8 cellular contexts compared by ENCODE assay signal in the genomic region with DNA sequence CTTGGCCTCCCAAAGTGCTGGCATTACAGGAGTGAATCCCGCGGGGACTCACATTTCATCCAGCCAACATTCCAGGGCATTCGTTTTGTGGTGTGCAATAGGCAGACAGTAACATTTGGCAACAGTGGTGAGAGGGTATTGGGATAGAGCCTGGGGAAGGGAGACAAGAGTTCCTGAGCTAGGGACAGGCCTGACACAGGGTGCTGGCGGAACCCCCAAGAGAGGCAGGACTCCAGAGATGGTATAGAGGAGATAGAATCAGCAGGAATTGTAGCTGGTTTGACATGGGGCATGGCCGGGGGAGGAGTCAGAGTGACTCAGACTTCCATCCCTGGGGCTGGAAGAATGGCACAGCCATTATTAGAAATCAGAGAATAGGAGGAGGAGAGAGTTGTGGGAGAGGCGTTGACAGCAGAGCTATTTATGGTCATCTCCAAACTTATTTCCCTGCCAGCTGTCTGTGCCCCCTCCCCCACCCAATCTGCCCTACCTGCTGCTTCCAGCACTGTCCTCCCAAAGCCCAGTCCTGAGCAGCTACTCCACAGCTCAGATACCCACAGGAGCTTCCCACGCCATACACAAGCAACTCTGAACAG. TPM values are rescaled to one million over a fixed set of nuclear protein-coding genes. Genes with fewer than 3 reads are reported as not detected.
A peak's percentile ranks its signal among the peaks of the same experiment; 100 is the strongest.
DNase-seq lines count a peak whose midpoint lies in the region; ATAC-seq and TF ChIP-seq lines count a peak whose summit lies in the region.

No MANE protein-coding gene starts in this region.

- no peaks in the 10 kb centered on the region for H3K27me3 Mint-ChIP-seq in activated CD4-positive, alpha-beta T cell treated with anti-CD3 and anti-CD28 coated beads for 36 hours

- peaks cover 5% of the 10 kb centered on the region for H3K4me1 Mint-ChIP-seq in activated CD4-positive, alpha-beta T cell treated with anti-CD3 and anti-CD28 coated beads for 36 hours

- TF ChIP-seq CTCF in HCT116 (IDR thresholded peaks at IDR 0.05 in 2 of 3, conservative IDR thresholded peaks at IDR 0.05 in 1 of 3; ENCODE audit: borderline replicate concordance in 1 of 3, insufficient read depth in 1 of 3, low read depth in 2 of 3, low read length in 2 of 3) = no peak
- TF ChIP-seq CTCF in OCI-LY7 (conservative IDR thresholded peaks at IDR 0.05; ENCODE audit: low read length) = no peak

- H3K9me3 Mint-ChIP-seq in activated CD4-positive, alpha-beta T cell treated with anti-CD3 and anti-CD28 coated beads for 36 hours (ENCODE audit: low read depth) = no peaks in the 10 kb centered on the region

- no peaks in the 10 kb centered on the region for H4K20me1 ChIP-seq in HCT116 (ENCODE audit: insufficient read depth)
- H4K20me1 ChIP-seq in OCI-LY7 (ENCODE audit: insufficient read depth, low read length) = no peaks in the 10 kb centered on the region

- H2AFZ ChIP-seq in HCT116 (ENCODE audit: low read depth, low read length, poor library complexity, severe bottlenecking) = peak overlapping the region; percentile 86
- no peak overlapping the region for H2AFZ ChIP-seq in OCI-LY7 (ENCODE audit: low read length)

- H3K27ac Mint-ChIP-seq in activated CD4-positive, alpha-beta T cell treated with anti-CD3 and anti-CD28 coated beads for 36 hours = no peak overlapping the region

- TF ChIP-seq RAD21 in HCT116 (IDR thresholded peaks at IDR 0.05; ENCODE audit: low read depth) = no peak

- no peaks in the 10 kb centered on the region for H3K36me3 Mint-ChIP-seq in activated CD4-positive, alpha-beta T cell treated with anti-CD3 and anti-CD28 coated beads for 36 hours (ENCODE audit: low read depth)

- H3K4me3 ChIP-seq in HCT116 (replicated peaks in 1 of 2; ENCODE audit: low read depth in 1 of 2, low read length in 2 of 2) (no peak overlapping the region), SJSA1 (no peak overlapping the region), skeletal muscle satellite cell (ENCODE audit: low read length) (no peak overlapping the region), OCI-LY7 (ENCODE audit: low read depth, low read length, poor library complexity, severe bottlenecking) (no peak overlapping the region)

- DNase-seq in HCT116 (ENCODE audit: low read depth, low spot score) (no peak), SJSA1 (ENCODE audit: low read depth in 1 of 2, low spot score in 2 of 2) (peak; percentile 57 to 68), glomerular visceral epithelial cell (ENCODE audit: extremely low spot score) (peak; percentile 49), OCI-LY7 (ENCODE audit: low spot score) (no peak), DMS79 treated with DMSO at 0.1 percent for 48 hours (lab: John Stamatoyannopoulos, UW) (no peak)
- no peak for DNase-seq in activated CD4-positive, alpha-beta T cell treated with anti-CD3 and anti-CD28 coated beads for 36 hours

- POLR2A ChIA-PET in HCT116 (lab: Charles Lee) = no interaction called here
- POLR2A ChIA-PET in activated CD4-positive, alpha-beta T cell treated with anti-CD3 and anti-CD28 coated beads for 36 hours (lab: Charles Lee) = no interaction called here
- POLR2A ChIA-PET in OCI-LY7 (lab: Charles Lee) = interaction anchor here (0.6 to 0.7 kb wide), 2 partner anchors 176 to 286 kb away, joined by 3 read pairs; no protein-coding TSS in a partner anchor

- H3K9ac ChIP-seq in HCT116 (ENCODE audit: low read length) = no peak overlapping the region
- no peak overlapping the region for H3K9ac ChIP-seq in skeletal muscle satellite cell (ENCODE audit: low read depth, low read length)

- H3K36me3 ChIP-seq in HCT116 (ENCODE audit: control insufficient read depth in 1 of 2, insufficient read depth in 2 of 2, low read length in 2 of 2) (no peaks in the 10 kb centered on the region), SJSA1 (peaks cover 6% of the 10 kb centered on the region), skeletal muscle satellite cell (ENCODE audit: insufficient read depth, low read length) (no peaks in the 10 kb centered on the region), OCI-LY7 (ENCODE audit: insufficient read depth, low read length) (no peaks in the 10 kb centered on the region)

- peak; percentile 35 for ATAC-seq in HCT116
- ATAC-seq in GM21447 (IDR thresholded peaks at IDR 0.05; ENCODE audit: unreplicated experiment) = no peak
- ATAC-seq in activated CD4-positive, alpha-beta T cell treated with anti-CD3 and anti-CD28 coated beads for 36 hours = no peak

- intact Hi-C loops in HCT116 (cut with micrococcal nuclease) = no loop called here
- intact Hi-C loops in activated CD4-positive, alpha-beta T cell treated with anti-CD3 and anti-CD28 coated beads for 36 hours (cut with DNase I, micrococcal nuclease) = no loop called here
- intact Hi-C loops in OCI-LY7 (cut with micrococcal nuclease; ENCODE audit: unreplicated experiment) = no loop called here

- H3K79me2 ChIP-seq in HCT116 (ENCODE audit: insufficient read depth, low read length) (no peaks in the 10 kb centered on the region), OCI-LY7 (ENCODE audit: insufficient read depth, low read depth, low read length) (peaks cover 2% of the 10 kb centered on the region; the same call in 1 of the 2 replicates)

- H3K9me2 ChIP-seq in HCT116 (ENCODE audit: insufficient read depth) (no peaks in the 10 kb centered on the region), OCI-LY7 (ENCODE audit: insufficient read depth, low read length) (no peaks in the 10 kb centered on the region)

- no peak overlapping the region for H3K4me3 Mint-ChIP-seq in activated CD4-positive, alpha-beta T cell treated with anti-CD3 and anti-CD28 coated beads for 36 hours

- RAD21 ChIA-PET in HCT116 (lab: Charles Lee; ENCODE audit: low non-redundant PET in 1 of 2, low total read pairs in 2 of 2, uncharacterized antibody in 2 of 2, unreplicated experiment in 2 of 2) = no interaction called here

- H3K4me1 ChIP-seq in HCT116 (ENCODE audit: control insufficient read depth in 1 of 2, insufficient read depth in 2 of 2, low read length in 2 of 2) (peaks cover 10 to 23% of the 10 kb centered on the region in 2 experiments), SJSA1 (replicated peaks) (peaks cover 25% of the 10 kb centered on the region), skeletal muscle satellite cell (ENCODE audit: control insufficient read depth, insufficient read depth, low read length) (peaks cover 11% of the 10 kb centered on the region), OCI-LY7 (ENCODE audit: insufficient read depth, low read length, poor library complexity, severe bottlenecking) (peaks cover 16% of the 10 kb centered on the region)

- BruUV-seq in HCT116 (replicated peaks; lab: Mats Ljungman, UMichigan) (no TSS peak), OCI-LY7 (replicated peaks; lab: Mats Ljungman, UMichigan) (no TSS peak)

- H3K9me3 ChIP-seq in HCT116 (ENCODE audit: control insufficient read depth in 1 of 2, insufficient read depth in 1 of 2, low read depth in 1 of 2, low read length in 2 of 2) (no peaks in the 10 kb centered on the region), SJSA1 (replicated peaks) (peaks cover 4% of the 10 kb centered on the region; the same call in 1 of the 2 replicates), skeletal muscle satellite cell (replicated peaks; ENCODE audit: low read length) (no peaks in the 10 kb centered on the region), OCI-LY7 (ENCODE audit: low read length) (no peaks in the 10 kb centered on the region)

- H3K4me2 ChIP-seq in HCT116 (ENCODE audit: low read length) (peak overlapping the region; percentile 54), skeletal muscle satellite cell (ENCODE audit: low read length) (peak overlapping the region; percentile 52), OCI-LY7 (ENCODE audit: low read length) (no peak overlapping the region)

- CTCF ChIA-PET in HCT116 (lab: Charles Lee) = interaction anchor here (1.0 to 1.2 kb wide), 2 partner anchors 20 to 187 kb away, joined by 3 to 4 read pairs; no protein-coding TSS in a partner anchor
- CTCF ChIA-PET in activated CD4-positive, alpha-beta T cell treated with anti-CD3 and anti-CD28 coated beads for 36 hours (lab: Charles Lee) = interaction anchor here (0.6 kb wide), 1 partner anchor 191 kb away, joined by 3 read pairs; no protein-coding TSS in a partner anchor
- CTCF ChIA-PET in OCI-LY7 (lab: Charles Lee; ENCODE audit: unreplicated experiment) = no interaction called here

- H3K27me3 ChIP-seq in HCT116 (ENCODE audit: insufficient read depth, low read length) (no peaks in the 10 kb centered on the region), SJSA1 (replicated peaks) (no peaks in the 10 kb centered on the region), skeletal muscle satellite cell (ENCODE audit: control insufficient read depth, insufficient read depth, low read length) (no peaks in the 10 kb centered on the region)

- TF ChIP-seq POLR2A in HCT116 (IDR thresholded peaks at IDR 0.05; ENCODE audit: borderline replicate concordance, extremely low read depth, insufficient read depth, insufficient read length) = no peak

- 0 out of 2 replicates have a peak overlapping the region, but pooled peaks have one; percentile 28 for H3K27ac ChIP-seq in HCT116 (ENCODE audit: low read depth, low read length)
- H3K27ac ChIP-seq in SJSA1 = no peak overlapping the region
- no peak overlapping the region for H3K27ac ChIP-seq in OCI-LY7 (ENCODE audit: low read depth, low read length, poor library complexity, severe bottlenecking)

TF ChIP-seq in HCT116, 20 proteins besides CTCF, POLR2A, EP300 and RAD21:
- TF ChIP-seq SRF (IDR thresholded peaks at IDR 0.05; ENCODE audit: low read depth) (peak; percentile 71), YY1 (IDR thresholded peaks at IDR 0.05; ENCODE audit: extremely low read depth, insufficient replicate concordance, low read depth, low read length) (no peak), CEBPB (IDR thresholded peaks at IDR 0.05; ENCODE audit: low read depth) (no peak), POLR2AphosphoS5 (IDR thresholded peaks at IDR 0.05; ENCODE audit: low read depth, low read length) (no peak)
- TF ChIP-seq, protein P1, sequence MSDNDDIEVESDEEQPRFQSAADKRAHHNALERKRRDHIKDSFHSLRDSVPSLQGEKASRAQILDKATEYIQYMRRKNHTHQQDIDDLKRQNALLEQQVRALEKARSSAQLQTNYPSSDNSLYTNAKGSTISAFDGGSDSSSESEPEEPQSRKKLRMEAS (IDR thresholded peaks at IDR 0.05) = no peak

RNA-seq across cellular contexts. Expression of a gene that starts 4.4 kb away (rescaled TPM):
- total RNA-seq in HCT116 (2021; ENCODE audit: unreplicated experiment) = 48.1 TPM
- polyA plus RNA-seq in HCT116 (2012) = 77.3 and 78.9 TPM in 2 replicates
- total RNA-seq in SJSA1 (2014; rRNA removed; shearing (Covaris generic)) = 45.0 and 66.6 TPM in 2 replicates
- total RNA-seq in skeletal muscle satellite cell (2012; rRNA removed) = 26.1 and 30.4 TPM in 2 replicates
- 100 to 1,000 TPM; 176 to 182 TPM for total RNA-seq in activated CD4-positive, alpha-beta T cell treated with anti-CD3 and anti-CD28 coated beads for 36 hours
- total RNA-seq in OCI-LY7 (2014; rRNA removed; shearing (Covaris generic)) = 204 and 220 TPM in 2 replicates
- total RNA-seq in OCI-LY7 (2022) = 216 and 224 TPM in 2 replicates

Comparison
In these comparisons a context has a peak if more than half of its experiments do, and no peak if none do; other contexts are left out.
1. DNase-seq: peak in SJSA1 (2 of 2) and glomerular visceral epithelial cell (single experiment); none in HCT116 (single experiment), activated CD4-positive, alpha-beta T cell treated with anti-CD3 and anti-CD28 coated beads for 36 hours (single experiment), OCI-LY7 (single experiment) and DMS79 treated with DMSO at 0.1 percent for 48 hours (single experiment).